ENCODE assay signal across 32 cellular contexts in genomic region chr19:8686549-8686948, GRCh38. TPM values are rescaled to one million over a fixed set of nuclear protein-coding genes. Genes with fewer than 3 reads are reported as not detected.
"Had no signal": no experiment of that assay in that cellular context is flagged by ENCODE, and none has a peak within 500 bp of the region (broad histone marks: within the 10 kb centered on the region; RNA-seq: fewer than 3 reads in every experiment).

No MANE protein-coding gene starts in this region.

- H3K9me3 ChIP-seq: left lung, lower lobe of right lung, pancreas, prostate gland, sigmoid colon, suprapubic skin, thoracic aorta, tibial artery, upper lobe of left lung, vagina had no signal

- H3K27ac Mint-ChIP-seq: naive thymus-derived CD8-positive, alpha-beta T cell; nephron; stimulated activated effector memory CD8-positive, alpha-beta T cell treated with anti-CD3 and anti-CD28 coated beads, Interleukin-12 subunit alpha, Interleukin-12 subunit beta, amount 100 ng/mL, for 72 hours; stimulated activated naive CD8-positive, alpha-beta T cell treated with anti-CD3 and anti-CD28 coated beads, Interleukin-15, Interleukin-2, amounts not matched to agents 100 ng/mL and 50 ng/mL, for 24 hours had no signal

- H3K27ac ChIP-seq: left lung, lower lobe of right lung, pancreas, prostate gland, sigmoid colon, spleen, suprapubic skin, thoracic aorta, tibial artery, upper lobe of left lung, vagina had no signal

- H3K4me3 Mint-ChIP-seq: naive thymus-derived CD8-positive, alpha-beta T cell; nephron; neural crest cell; stimulated activated effector memory CD8-positive, alpha-beta T cell treated with anti-CD3 and anti-CD28 coated beads, Interleukin-12 subunit alpha, Interleukin-12 subunit beta, amount 100 ng/mL, for 72 hours; stimulated activated naive CD8-positive, alpha-beta T cell treated with anti-CD3 and anti-CD28 coated beads, Interleukin-15, Interleukin-2, amounts not matched to agents 100 ng/mL and 50 ng/mL, for 24 hours had no signal

- H3K27me3 ChIP-seq: pancreas, sigmoid colon, upper lobe of left lung, vagina had no signal

- DNase-seq: hippocampal formation; kidney; left colon; left lung; lower lobe of right lung; mammary epithelial cell; mesenchymal stem cell; naive thymus-derived CD8-positive, alpha-beta T cell; nucleus accumbens; pancreas; retina; right cardiac atrium; sigmoid colon; small intestine; spleen; stimulated activated CD4-positive, alpha-beta T cell treated with anti-CD3 and anti-CD28 coated beads, Interleukin-4, amount 100 ng/mL, for 24 hours; stimulated activated naive CD4-positive, alpha-beta T cell; tibial artery; upper lobe of left lung had no signal

- H3K4me1 Mint-ChIP-seq: nephron, neural crest cell had no signal

- H3K9me3 Mint-ChIP-seq: naive thymus-derived CD8-positive, alpha-beta T cell had no signal

- H3K4me3 ChIP-seq: left lung, lower lobe of right lung, pancreas, prostate gland, sigmoid colon, spleen, suprapubic skin, thoracic aorta, tibial artery, upper lobe of left lung, vagina had no signal

- H3K4me1 ChIP-seq: left lung, lower lobe of right lung, pancreas, prostate gland, sigmoid colon, spleen, tibial artery, upper lobe of left lung, vagina had no signal

- ATAC-seq: left colon; left lung; lower lobe of right lung; naive thymus-derived CD8-positive, alpha-beta T cell; pancreas; right cardiac atrium; stimulated activated effector memory CD8-positive, alpha-beta T cell treated with anti-CD3 and anti-CD28 coated beads, Interleukin-12 subunit alpha, Interleukin-12 subunit beta, amount 100 ng/mL, for 72 hours had no signal

- H3K36me3 ChIP-seq: left lung, lower lobe of right lung, pancreas, prostate gland, sigmoid colon, spleen, suprapubic skin, thoracic aorta, tibial artery, upper lobe of left lung, vagina had no signal

- H3K36me3 Mint-ChIP-seq: naive thymus-derived CD8-positive, alpha-beta T cell; stimulated activated effector memory CD8-positive, alpha-beta T cell treated with anti-CD3 and anti-CD28 coated beads, Interleukin-12 subunit alpha, Interleukin-12 subunit beta, amount 100 ng/mL, for 72 hours had no signal

RNA-seq across cellular contexts. Expression of gene ACTL9, which starts 12.0 kb away (rescaled TPM):
- total RNA-seq: kidney; left colon; left lung; liver; lower lobe of right lung; mammary epithelial cell; mucosa of gallbladder; naive thymus-derived CD8-positive, alpha-beta T cell; neural crest cell; osteoblast; pancreas; right cardiac atrium; sigmoid colon; spleen; subcutaneous adipose tissue; suprapubic skin; thoracic aorta; upper lobe of left lung; urinary bladder; vagina had no signal
- polyA plus RNA-seq: liver; mammary epithelial cell; naive thymus-derived CD8-positive, alpha-beta T cell; pancreas; right cardiac atrium; sigmoid colon; small intestine; spleen; urinary bladder had no signal

RNA-seq across cellular contexts. Expression of gene OR2Z1, which starts 34.9 kb away (rescaled TPM):
- total RNA-seq: kidney; left colon; left lung; liver; lower lobe of right lung; mammary epithelial cell; mucosa of gallbladder; naive thymus-derived CD8-positive, alpha-beta T cell; neural crest cell; osteoblast; pancreas; prostate gland; right cardiac atrium; sigmoid colon; spleen; subcutaneous adipose tissue; thoracic aorta; upper lobe of left lung; urinary bladder; vagina had no signal
- polyA plus RNA-seq: liver; mammary epithelial cell; naive thymus-derived CD8-positive, alpha-beta T cell; pancreas; right cardiac atrium; sigmoid colon; small intestine; spleen; urinary bladder had no signal

RNA-seq across cellular contexts. Expression of gene NFILZ, which starts 56.1 kb away (rescaled TPM):
- total RNA-seq: kidney; left colon; left lung; liver; lower lobe of right lung; mammary epithelial cell; mucosa of gallbladder; naive thymus-derived CD8-positive, alpha-beta T cell; neural crest cell; osteoblast; pancreas; prostate gland; right cardiac atrium; sigmoid colon; spleen; subcutaneous adipose tissue; suprapubic skin; thoracic aorta; upper lobe of left lung; urinary bladder; vagina had no signal
- polyA plus RNA-seq: liver; mammary epithelial cell; naive thymus-derived CD8-positive, alpha-beta T cell; pancreas; right cardiac atrium; sigmoid colon; small intestine; spleen; urinary bladder had no signal
